1 cellular context compared by ENCODE assay signal in genomic region chr1:145932522-145933009, GRCh38.
TF ChIP-seq lines count a peak whose summit lies in the region.
"Not testable (repeated sequence)": the region's sequence is repeated elsewhere in the genome, so short reads cannot be mapped to it uniquely, and the experiment has no call there.

No MANE protein-coding gene starts in this region.

TF ChIP-seq in K562, 482 proteins besides CTCF, POLR2A, EP300 and RAD21 (continues in another document):
- TF ChIP-seq ATF3 (IDR thresholded peaks at IDR 0.05) (peak; percentile 63; the same call in 1 of the 2 replicates), NKRF (IDR thresholded peaks at IDR 0.05; ENCODE audit: borderline replicate concordance) (peak; percentile 46; the same call in 1 of the 2 replicates), ETV1 (tag; conservative IDR thresholded peaks at IDR 0.05; ENCODE audit: low read depth) (peak; percentile 79), ZNF584 (CRISPR knock-in tag; IDR thresholded peaks at IDR 0.05; ENCODE audit: low read depth) (peak; percentile 75; the same call in 1 of the 2 replicates), GABPA (tag; conservative IDR thresholded peaks at IDR 0.05; ENCODE audit: low read depth) (peak; percentile 32; the same call in 1 of the 2 replicates), ELF4 (CRISPR knock-in tag; IDR thresholded peaks at IDR 0.05) (peak; percentile 83; the same call in 1 of the 2 replicates), ZBTB11 (CRISPR knock-in tag; IDR thresholded peaks at IDR 0.05) (peak in 1 of 3 experiments; percentile 68; a peak in 2 of 6 replicates), ZBTB33 (CRISPR knock-in tag; IDR thresholded peaks at IDR 0.05) (peak; percentile 64; the same call in 1 of the 2 replicates), RUNX1 (IDR thresholded peaks at IDR 0.05; ENCODE audit: low read depth) (peak; percentile 82; the same call in 1 of the 2 replicates), TAL1 (IDR thresholded peaks at IDR 0.05) (peak; percentile 96), ZNF766 (CRISPR knock-in tag; conservative IDR thresholded peaks at IDR 0.05) (peak; percentile 82), MYC (IDR thresholded peaks at IDR 0.05; ENCODE audit: low read depth, low read length) (peak; percentile 83), MYC (CRISPR knock-in tag; IDR thresholded peaks at IDR 0.05; ENCODE audit: borderline replicate concordance, low read depth) (0 out of 2 replicates have a peak, but pooled peaks have one; percentile 9), TARDBP (IDR thresholded peaks at IDR 0.05) (peak; percentile 81), VEZF1 (CRISPR knock-in tag; IDR thresholded peaks at IDR 0.05) (peak; percentile 48), POLR2AphosphoS5 (IDR thresholded peaks at IDR 0.05; ENCODE audit: control insufficient read depth, insufficient read depth, low read depth, low read length) (peak; percentile 76; the same call in 1 of the 2 replicates), KLF16 (IDR thresholded peaks at IDR 0.05) (peak; percentile 93), DMBX1 (CRISPR knock-in tag; IDR thresholded peaks at IDR 0.05; ENCODE audit: borderline replicate concordance) (peak; percentile 95), BHLHE40 (IDR thresholded peaks at IDR 0.05; ENCODE audit: low read length) (peak; percentile 90), CREB1 (IDR thresholded peaks at IDR 0.05) (peak; percentile 39; the same call in 1 of the 2 replicates), CREB1 (CRISPR knock-in tag; IDR thresholded peaks at IDR 0.05) (peak; percentile 58; the same call in 1 of the 2 replicates), TRIM24 (IDR thresholded peaks at IDR 0.05) (peak; percentile 77 to 85; a peak in 3 of 4 replicates), ZNF511 (CRISPR knock-in tag; IDR thresholded peaks at IDR 0.05) (peak; percentile 17; the same call in 1 of the 2 replicates), RERE (CRISPR knock-in tag; IDR thresholded peaks at IDR 0.05; ENCODE audit: borderline replicate concordance) (peak; percentile 92; the same call in 1 of the 2 replicates), ZBTB1 (CRISPR knock-in tag; IDR thresholded peaks at IDR 0.05; ENCODE audit: borderline replicate concordance, low read depth) (peak; percentile 45; the same call in 1 of the 2 replicates), NRF1 (conservative IDR thresholded peaks at IDR 0.05 in 1 of 2, IDR thresholded peaks at IDR 0.05 in 1 of 2) (peak; percentile 8 to 37; a peak in 1 of 4 replicates), ZSCAN32 (CRISPR knock-in tag; IDR thresholded peaks at IDR 0.05) (peak; percentile 77), TEAD4 (IDR thresholded peaks at IDR 0.05; ENCODE audit: low read length) (peak; percentile 89), HES1 (IDR thresholded peaks at IDR 0.05; ENCODE audit: low read depth) (peak; percentile 97), ARNT (IDR thresholded peaks at IDR 0.05) (peak; percentile 37 to 92; a peak in 3 of 4 replicates), CREM (IDR thresholded peaks at IDR 0.05; ENCODE audit: low read depth) (peak; percentile 25; the same call in 1 of the 2 replicates), ZFX (CRISPR knock-in tag; IDR thresholded peaks at IDR 0.05) (peak; percentile 58; the same call in 1 of the 2 replicates), ZBTB2 (IDR thresholded peaks at IDR 0.05) (peak; percentile 58; the same call in 1 of the 2 replicates), HMGN3 (IDR thresholded peaks at IDR 0.05; ENCODE audit: borderline replicate concordance, extremely low read depth, insufficient read length, low read depth, low read length) (peak; percentile 32), LCOR (CRISPR knock-in tag; IDR thresholded peaks at IDR 0.05) (peak; percentile 94), SMARCC2 (IDR thresholded peaks at IDR 0.05; ENCODE audit: low read depth) (peak; percentile 92), JUND (IDR thresholded peaks at IDR 0.05; ENCODE audit: borderline replicate concordance, low read depth, low read length) (peak; percentile 64)
- TF ChIP-seq ATF3 (CRISPR knock-in tag; conservative IDR thresholded peaks at IDR 0.05); TEAD4 (CRISPR knock-in tag; IDR thresholded peaks at IDR 0.05; ENCODE audit: borderline replicate concordance); JUND (tag; IDR thresholded peaks at IDR 0.05; ENCODE audit: borderline replicate concordance, low read depth, low read length): not testable (repeated sequence)
